In genomic region chr3:56682458-56683121, GRCh38 we compare ENCODE assay signal across 1 cellular context.
TF ChIP-seq lines count a peak whose summit lies in the region.

No MANE protein-coding gene starts in this region.

TF ChIP-seq in WTC11, 78 proteins besides CTCF, POLR2A, EP300 and RAD21 (continued from another document):
- no peak for TF ChIP-seq ATF2 (CRISPR knock-in tag; IDR thresholded peaks at IDR 0.05; ENCODE audit: borderline replicate concordance, low read depth)
- TF ChIP-seq STAT6 (CRISPR knock-in tag; conservative IDR thresholded peaks at IDR 0.05; ENCODE audit: low read depth): no peak
- no peak for TF ChIP-seq ATF1 (CRISPR knock-in tag; IDR thresholded peaks at IDR 0.05)
- TF ChIP-seq CREB1 (CRISPR knock-in tag; IDR thresholded peaks at IDR 0.05): no peak
- TF ChIP-seq TCF7 (CRISPR knock-in tag; IDR thresholded peaks at IDR 0.05; ENCODE audit: low read depth): no peak
- no peak for TF ChIP-seq ZNF512 (CRISPR knock-in tag; IDR thresholded peaks at IDR 0.05; ENCODE audit: borderline replicate concordance)
- no peak for TF ChIP-seq RORB (CRISPR knock-in tag; IDR thresholded peaks at IDR 0.05)
- TF ChIP-seq KAT7 (CRISPR knock-in tag; IDR thresholded peaks at IDR 0.05; ENCODE audit: borderline replicate concordance): no peak
- TF ChIP-seq SP1 (CRISPR knock-in tag; conservative IDR thresholded peaks at IDR 0.05): no peak
- no peak for TF ChIP-seq ELF4 (CRISPR knock-in tag; IDR thresholded peaks at IDR 0.05; ENCODE audit: low read depth)
- TF ChIP-seq ZNF423 (CRISPR knock-in tag; IDR thresholded peaks at IDR 0.05): no peak
- TF ChIP-seq CREM (CRISPR knock-in tag; IDR thresholded peaks at IDR 0.05): no peak
- 0 out of 2 replicates have a peak, but pooled peaks have one; percentile 29 for TF ChIP-seq FOXK1 (CRISPR knock-in tag; IDR thresholded peaks at IDR 0.05)
- no peak for TF ChIP-seq ZNF232 (CRISPR knock-in tag; IDR thresholded peaks at IDR 0.05)
- no peak for TF ChIP-seq USF2 (CRISPR knock-in tag; IDR thresholded peaks at IDR 0.05)
- no peak for TF ChIP-seq NR2C2 (CRISPR knock-in tag; IDR thresholded peaks at IDR 0.05)
- no peak for TF ChIP-seq E2F5 (CRISPR knock-in tag; IDR thresholded peaks at IDR 0.05)
- TF ChIP-seq ZNF425 (CRISPR knock-in tag; conservative IDR thresholded peaks at IDR 0.05): no peak
- TF ChIP-seq ZNF396 (CRISPR knock-in tag; IDR thresholded peaks at IDR 0.05; ENCODE audit: borderline replicate concordance): no peak
- no peak for TF ChIP-seq HMGA2 (CRISPR knock-in tag; IDR thresholded peaks at IDR 0.05)
- TF ChIP-seq ZNF416 (CRISPR knock-in tag; IDR thresholded peaks at IDR 0.05): 0 out of 2 replicates have a peak, but pooled peaks have one; percentile 13
- no peak for TF ChIP-seq ZNF317 (CRISPR knock-in tag; IDR thresholded peaks at IDR 0.05; ENCODE audit: borderline replicate concordance, low read depth)
- no peak for TF ChIP-seq MXD4 (CRISPR knock-in tag; IDR thresholded peaks at IDR 0.05; ENCODE audit: borderline replicate concordance)
- TF ChIP-seq OVOL2 (CRISPR knock-in tag; IDR thresholded peaks at IDR 0.05; ENCODE audit: borderline replicate concordance): no peak
- TF ChIP-seq JUN (CRISPR knock-in tag; IDR thresholded peaks at IDR 0.05): 0 out of 2 replicates have a peak, but pooled peaks have one; percentile 11
- no peak for TF ChIP-seq FOXJ3 (CRISPR knock-in tag; IDR thresholded peaks at IDR 0.05; ENCODE audit: borderline replicate concordance)
- TF ChIP-seq EMX1 (CRISPR knock-in tag; IDR thresholded peaks at IDR 0.05): no peak
- TF ChIP-seq E2F1 (CRISPR knock-in tag; IDR thresholded peaks at IDR 0.05): no peak
- no peak for TF ChIP-seq ZNF121 (CRISPR knock-in tag; IDR thresholded peaks at IDR 0.05)
- TF ChIP-seq NR1H2 (CRISPR knock-in tag; IDR thresholded peaks at IDR 0.05): no peak
- TF ChIP-seq MLX (CRISPR knock-in tag; IDR thresholded peaks at IDR 0.05): no peak
- TF ChIP-seq SOX15 (CRISPR knock-in tag; IDR thresholded peaks at IDR 0.05): no peak
- TF ChIP-seq IRF2 (CRISPR knock-in tag; IDR thresholded peaks at IDR 0.05; ENCODE audit: borderline replicate concordance, low read depth): no peak
- no peak for TF ChIP-seq MYBL2 (CRISPR knock-in tag; IDR thresholded peaks at IDR 0.05)
- no peak for TF ChIP-seq NFE2L1 (CRISPR knock-in tag; IDR thresholded peaks at IDR 0.05)
- no peak for TF ChIP-seq ZNF281 (CRISPR knock-in tag; IDR thresholded peaks at IDR 0.05)
- TF ChIP-seq NR3C1 (CRISPR knock-in tag; conservative IDR thresholded peaks at IDR 0.05; ENCODE audit: low read depth): no peak
- TF ChIP-seq PRDM15 (CRISPR knock-in tag; IDR thresholded peaks at IDR 0.05): 0 out of 2 replicates have a peak, but pooled peaks have one; percentile 9
- TF ChIP-seq CBFB (CRISPR knock-in tag; IDR thresholded peaks at IDR 0.05; ENCODE audit: low read depth): no peak
TF ChIP-seq in WTC11: peak in this region for 13.
